In genomic region chr6:28553384-28553985, GRCh38 we compare ENCODE assay signal across 27 cellular contexts. TPM values are rescaled to one million over a fixed set of nuclear protein-coding genes. Genes with fewer than 3 reads are reported as not detected.
DNase-seq lines count a peak whose midpoint lies in the region; ATAC-seq and TF ChIP-seq lines count a peak whose summit lies in the region.
"Had no signal": no experiment of that assay in that cellular context is flagged by ENCODE, and none has a peak within 500 bp of the region (broad histone marks: within the 10 kb centered on the region; RNA-seq: fewer than 3 reads in every experiment).

No MANE protein-coding gene starts in this region.

- H3K9me2 ChIP-seq in GM23338 (ENCODE audit: insufficient read depth) = 0 out of 2 replicates have a peak, but pooled peaks cover 4% of the 10 kb centered on the region

- H2BK5ac ChIP-seq in neuronal stem cell (ENCODE audit: low read length) = no peak overlapping the region

- DNase-seq in GM23338 (ENCODE audit: low spot score) (no peak), WTC11 (ENCODE audit: low spot score) (no peak), neuronal stem cell (ENCODE audit: low spot score) (no peak), EL (no peak)
- DNase-seq: activated CD4-positive, CD25-positive, alpha-beta regulatory T cell; activated CD8-positive, alpha-beta T cell treated with anti-CD3 and anti-CD28 coated beads, Interleukin-2, amount 10 ng/mL, durations not matched to agents 7 days and 5 days; activated T-cell treated with anti-CD3 and anti-CD28 coated beads, Interleukin-2, amount 50 U/mL, for 48 hours; HCEC 1CT; immature natural killer cell; NCI-H1694 treated with DMSO at 0.1 percent for 48 hours; NCI-H226; NK-92 treated with Interleukin-12 subunit alpha and Interleukin-12 subunit beta, amount 100 ng/mL, for 24 hours; small intestine; stimulated activated CD4-positive, alpha-beta T cell treated with anti-CD3 and anti-CD28 coated beads, Interleukin-2, amount 100 ng/mL, for 48 hours; T-helper 9 cell; upper lobe of left lung had no signal

- H3K14ac ChIP-seq in neuronal stem cell (ENCODE audit: low read length) = no peak overlapping the region

- H3K27ac ChIP-seq in GM23338 (ENCODE audit: low read depth) (no peak overlapping the region), neuronal stem cell (replicated peaks; ENCODE audit: low read length) (no peak overlapping the region)
- H3K27ac ChIP-seq: esophagus muscularis mucosa, upper lobe of left lung had no signal

- TF ChIP-seq CTCF in GM23338 (conservative IDR thresholded peaks at IDR 0.05; ENCODE audit: low read depth in 2 of 2) (no peak), WTC11 (IDR thresholded peaks at IDR 0.05) (no peak)

- H3K27me3 Mint-ChIP-seq in GM23338 (ENCODE audit: insufficient read depth, low read depth, poor library complexity) (peaks cover 11% of the 10 kb centered on the region), WTC11 (ENCODE audit: low read depth) (peaks cover 64% of the 10 kb centered on the region)

- H3K4me2 ChIP-seq in GM23338 (peak overlapping the region; percentile 90), neuronal stem cell (ENCODE audit: insufficient read depth, low read length, poor library complexity, severe bottlenecking) (no peak overlapping the region)

- H3K79me2 ChIP-seq in GM23338 (replicated peaks; ENCODE audit: insufficient read depth) = no peaks in the 10 kb centered on the region

- H3K27me3 ChIP-seq in GM23338 (ENCODE audit: insufficient read depth) (peaks cover 62% of the 10 kb centered on the region), neuronal stem cell (ENCODE audit: control insufficient read depth in 3 of 3, insufficient read depth in 3 of 3, low read depth in 1 of 3, low read length in 3 of 3) (peaks cover 0 to 10% (median 0%) of the 10 kb centered on the region in 3 experiments)
- H3K27me3 ChIP-seq: upper lobe of left lung had no signal

- H3K4me1 Mint-ChIP-seq in GM23338 = peaks cover 11% of the 10 kb centered on the region; the same call in 2 of the 3 replicates
- H3K4me1 Mint-ChIP-seq in WTC11 = peaks cover 14% of the 10 kb centered on the region
- H3K4me1 Mint-ChIP-seq: IgD-negative memory B cell, immature natural killer cell had no signal

- ATAC-seq in GM23338 (no peak), WTC11 (no peak), GM19324 (IDR thresholded peaks at IDR 0.05; ENCODE audit: low FRiP score, unreplicated experiment) (no peak), GM18505 (IDR thresholded peaks at IDR 0.05; ENCODE audit: unreplicated experiment) (no peak), GM19455 (IDR thresholded peaks at IDR 0.05; ENCODE audit: unreplicated experiment) (no peak)
- ATAC-seq: activated CD8-positive, alpha-beta T cell treated with anti-CD3 and anti-CD28 coated beads, Interleukin-2, amount 10 ng/mL, durations not matched to agents 7 days and 5 days had no signal

- H3K36me3 ChIP-seq in GM23338 (ENCODE audit: insufficient read depth) = no peaks in the 10 kb centered on the region
- no peaks in the 10 kb centered on the region for H3K36me3 ChIP-seq in neuronal stem cell (replicated peaks in 1 of 2; ENCODE audit: control insufficient read depth in 2 of 2, insufficient read depth in 2 of 2, low read length in 2 of 2)
- H3K36me3 ChIP-seq: esophagus muscularis mucosa, upper lobe of left lung had no signal

- H3K27ac Mint-ChIP-seq in GM23338 (no peak overlapping the region), WTC11 (no peak overlapping the region)
- H3K27ac Mint-ChIP-seq: activated CD8-positive, alpha-beta T cell treated with anti-CD3 and anti-CD28 coated beads, Interleukin-2, amount 10 ng/mL, durations not matched to agents 7 days and 5 days; IgD-negative memory B cell; immature natural killer cell; stimulated activated naive CD8-positive, alpha-beta T cell treated with anti-CD3 and anti-CD28 coated beads, Interleukin-15, Interleukin-2, amounts not matched to agents 100 ng/mL and 50 ng/mL, for 24 hours had no signal

- H4K8ac ChIP-seq in neuronal stem cell (ENCODE audit: low read depth, low read length) = no peak overlapping the region

- no peak overlapping the region for H3K9ac ChIP-seq in neuronal stem cell (ENCODE audit: low read depth, low read length, poor library complexity)

- H4K91ac ChIP-seq in neuronal stem cell (ENCODE audit: low read depth, low read length, poor library complexity) = no peak overlapping the region

- H2BK12ac ChIP-seq in neuronal stem cell (ENCODE audit: low read length) = no peak overlapping the region

- CTCF ChIA-PET in WTC11 (lab: Charles Lee) = interaction anchor here (1.1 to 4.2 kb wide), 4 partner anchors 11 to 81 kb away, joined by 3 to 24 read pairs (median 4); no protein-coding TSS in a partner anchor

- H3K4ac ChIP-seq in neuronal stem cell (ENCODE audit: low read length) = no peak overlapping the region

- H4K20me1 ChIP-seq in GM23338 (replicated peaks; ENCODE audit: insufficient read depth) = no peaks in the 10 kb centered on the region

- POLR2A ChIA-PET in WTC11 (lab: Charles Lee) = no interaction called here

- H3F3A ChIP-seq in GM23338 (replicated peaks; ENCODE audit: low read depth) = 0 out of 2 replicates have a peak, but pooled peaks cover 2% of the 10 kb centered on the region

- H2BK15ac ChIP-seq in neuronal stem cell (ENCODE audit: low read length) = peak overlapping the region; percentile 15

- H3K79me1 ChIP-seq in neuronal stem cell (ENCODE audit: low read depth, low read length) = no peaks in the 10 kb centered on the region

- 80% methylated on average over 1 of the region's 8 CpGs; no CpG with 5 or more reads in 1 of the 2 donors for WGBS in neuronal stem cell (ENCODE audit: extremely low coverage in 2 of 2, insufficient read length in 2 of 2, insufficient replicate concordance in 1 of 2), 2 donors

- H2AFZ ChIP-seq in GM23338 (peak overlapping the region; percentile 97), neuronal stem cell (ENCODE audit: low read length) (peak overlapping the region; percentile 76)

- no peak overlapping the region for H3K18ac ChIP-seq in neuronal stem cell (ENCODE audit: low read length)

- H3K36me3 Mint-ChIP-seq in GM23338 (ENCODE audit: low read depth) = no peaks in the 10 kb centered on the region
- H3K36me3 Mint-ChIP-seq in WTC11 = no peaks in the 10 kb centered on the region
- H3K36me3 Mint-ChIP-seq: IgD-negative memory B cell, immature natural killer cell had no signal

- H3K4me3 ChIP-seq in GM23338 (peak overlapping the region; percentile 70), iPS-11a (ENCODE audit: low read depth, low read length) (peak overlapping the region; percentile 34), neuronal stem cell (ENCODE audit: low read length in 2 of 2) (no peak overlapping the region)
- H3K4me3 ChIP-seq: esophagus muscularis mucosa, lung, upper lobe of left lung had no signal

- H3K4me1 ChIP-seq in GM23338 (ENCODE audit: insufficient read depth) (peaks cover 2% of the 10 kb centered on the region), neuronal stem cell (ENCODE audit: control insufficient read depth in 2 of 2, insufficient read depth in 1 of 2, low read depth in 1 of 2, low read length in 2 of 2) (peaks cover 13 to 14% of the 10 kb centered on the region in 2 donors)
- H3K4me1 ChIP-seq: esophagus muscularis mucosa, upper lobe of left lung had no signal

- TF ChIP-seq POLR2A in GM18505 (IDR thresholded peaks at IDR 0.05; ENCODE audit: borderline replicate concordance, extremely low read depth, insufficient read depth, insufficient read length) = no peak

- H2AK5ac ChIP-seq in neuronal stem cell (ENCODE audit: low read depth, low read length) = peak overlapping the region; percentile 14

- H3K9me3 ChIP-seq in neuronal stem cell (replicated peaks in 1 of 2; ENCODE audit: control insufficient read depth in 2 of 2, insufficient read depth in 1 of 2, low read depth in 1 of 2, low read length in 2 of 2) = no peaks in the 10 kb centered on the region
- H3K9me3 ChIP-seq: esophagus muscularis mucosa, upper lobe of left lung had no signal

- peak overlapping the region; percentile 24 for H2BK120ac ChIP-seq in neuronal stem cell (ENCODE audit: low read depth, low read length)

- H3K4me3 Mint-ChIP-seq in GM23338 (peak overlapping the region; percentile 75), WTC11 (peak overlapping the region; percentile 76)
- H3K4me3 Mint-ChIP-seq: activated CD8-positive, alpha-beta T cell treated with anti-CD3 and anti-CD28 coated beads, Interleukin-2, amount 10 ng/mL, durations not matched to agents 7 days and 5 days; immature natural killer cell; stimulated activated naive CD8-positive, alpha-beta T cell treated with anti-CD3 and anti-CD28 coated beads, Interleukin-15, Interleukin-2, amounts not matched to agents 100 ng/mL and 50 ng/mL, for 24 hours had no signal

- H3K9me3 Mint-ChIP-seq in GM23338 = no peaks in the 10 kb centered on the region
- no peaks in the 10 kb centered on the region for H3K9me3 Mint-ChIP-seq in WTC11
- H3K9me3 Mint-ChIP-seq: stimulated activated naive CD8-positive, alpha-beta T cell treated with anti-CD3 and anti-CD28 coated beads, Interleukin-15, Interleukin-2, amounts not matched to agents 100 ng/mL and 50 ng/mL, for 24 hours had no signal

- H3K23ac ChIP-seq in neuronal stem cell (ENCODE audit: low read depth, low read length, poor library complexity) = no peak overlapping the region

TF ChIP-seq in GM23338, 12 proteins besides CTCF, POLR2A, EP300 and RAD21 (continues in another document):
- TF ChIP-seq STAT1 (IDR thresholded peaks at IDR 0.05; ENCODE audit: unreplicated experiment) = no peak
- TF ChIP-seq EZH2 (IDR thresholded peaks at IDR 0.05; ENCODE audit: low read depth, unreplicated experiment) = no peak

TF ChIP-seq in WTC11, 78 proteins besides CTCF, POLR2A, EP300 and RAD21:
- no peak for TF ChIP-seq ELF4 (CRISPR knock-in tag; IDR thresholded peaks at IDR 0.05; ENCODE audit: low read depth)
- no peak for TF ChIP-seq ZNF317 (CRISPR knock-in tag; IDR thresholded peaks at IDR 0.05; ENCODE audit: borderline replicate concordance, low read depth)
- no peak for TF ChIP-seq ESRRA (CRISPR knock-in tag; IDR thresholded peaks at IDR 0.05; ENCODE audit: borderline replicate concordance)
- TF ChIP-seq ZNF121 (CRISPR knock-in tag; IDR thresholded peaks at IDR 0.05) = no peak
- TF ChIP-seq NFE2L1 (CRISPR knock-in tag; IDR thresholded peaks at IDR 0.05) = no peak
- no peak for TF ChIP-seq FOXP1 (CRISPR knock-in tag; IDR thresholded peaks at IDR 0.05; ENCODE audit: borderline replicate concordance)
- TF ChIP-seq ZNF232 (CRISPR knock-in tag; IDR thresholded peaks at IDR 0.05) = no peak

RNA-seq across cellular contexts. Expression of gene GPX5, which starts 27.8 kb away (rescaled TPM):
- not detected in 2 replicates for total RNA-seq in GM23338 (2014; rRNA removed; shearing (Covaris generic))
- 0.14 TPM in 1 of 2 replicates, not detected in the other for polyA plus RNA-seq in GM23338 (2016; fragmentation: Nextera tagmentation; extraction: Ambion mirVana)
- total RNA-seq in WTC11 (2021) = not detected in 3 replicates
- not detected for polyA plus RNA-seq in neuronal stem cell (2013, experiment 1 of 2)
- not detected for polyA plus RNA-seq in neuronal stem cell (2013, experiment 2 of 2)
- total RNA-seq: activated CD8-positive, alpha-beta T cell treated with anti-CD3 and anti-CD28 coated beads, Interleukin-2, amount 10 ng/mL, durations not matched to agents 7 days and 5 days; esophagus muscularis mucosa; glomerular endothelial cell; lung; myocyte; posterior vena cava; upper lobe of left lung had no signal
- polyA plus RNA-seq: IgD-negative memory B cell, immature natural killer cell, lung, small intestine had no signal

RNA-seq across cellular contexts. Expression of gene GPX6, which starts 37.9 kb away (rescaled TPM):
- not detected in 2 replicates for total RNA-seq in GM23338 (2014; rRNA removed; shearing (Covaris generic))
- not detected in 2 replicates for polyA plus RNA-seq in GM23338 (2016; fragmentation: Nextera tagmentation; extraction: Ambion mirVana)
- not detected in 3 replicates for total RNA-seq in WTC11 (2021)
- polyA plus RNA-seq in neuronal stem cell (2013, experiment 1 of 2) = not detected
- polyA plus RNA-seq in neuronal stem cell (2013, experiment 2 of 2) = not detected
- total RNA-seq: activated CD8-positive, alpha-beta T cell treated with anti-CD3 and anti-CD28 coated beads, Interleukin-2, amount 10 ng/mL, durations not matched to agents 7 days and 5 days; esophagus muscularis mucosa; glomerular endothelial cell; myocyte; posterior vena cava; upper lobe of left lung had no signal
- polyA plus RNA-seq: IgD-negative memory B cell, immature natural killer cell, lung, small intestine had no signal

Comparison
In these comparisons a context has a peak if more than half of its experiments do, and no peak if none do; other contexts are left out.
1. H3K4me3 ChIP-seq: peak in GM23338 (single experiment) and iPS-11a (single experiment); none in neuronal stem cell (0 of 2).